Comparison of ENCODE assay signal across 19 cellular contexts in the genomic region with DNA sequence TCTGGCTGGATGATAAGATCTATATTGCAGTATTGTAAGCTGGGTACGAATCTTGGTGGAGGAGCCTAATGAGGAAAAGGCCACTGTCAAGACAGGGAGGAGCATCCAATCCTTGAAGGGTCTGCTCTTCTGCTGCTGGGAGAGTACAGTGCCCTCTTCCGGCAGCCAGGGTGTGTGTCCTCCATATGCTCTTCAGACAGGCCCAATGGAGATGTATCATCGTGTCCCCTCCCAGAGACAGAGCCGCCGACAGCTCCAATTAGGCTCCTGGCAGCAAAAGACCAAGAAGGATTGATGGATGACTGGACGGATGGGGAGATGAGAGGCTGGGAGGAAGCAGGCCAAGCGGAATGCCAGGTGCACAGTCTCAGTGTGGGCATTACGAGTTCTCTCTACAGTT. TPM values are rescaled to one million over a fixed set of nuclear protein-coding genes. Genes with fewer than 3 reads are reported as not detected.
DNase-seq lines count a peak whose midpoint lies in the region; ATAC-seq and TF ChIP-seq lines count a peak whose summit lies in the region.
"Had no signal": no experiment of that assay in that cellular context is flagged by ENCODE, and none has a peak within 500 bp of the region (broad histone marks: within the 10 kb centered on the region; RNA-seq: fewer than 3 reads in every experiment).

No MANE protein-coding gene starts in this region.

- intact Hi-C loops in Panc1 (cut with micrococcal nuclease; ENCODE audit: unreplicated experiment) (no loop called here), heart left ventricle (cut with DNase I) (loop anchor here in 1 of 10 donors (5.0 kb wide), 1 partner anchor 46 kb away; no protein-coding TSS in a partner anchor)

- H3K36me3 ChIP-seq in BE2C = no peaks in the 10 kb centered on the region
- no peaks in the 10 kb centered on the region; the same call in 1 of the 2 replicates for H3K36me3 ChIP-seq in GM23338 (ENCODE audit: insufficient read depth)
- no peaks in the 10 kb centered on the region for H3K36me3 ChIP-seq in Panc1 (ENCODE audit: control insufficient read depth, insufficient read depth, low read length)
- no peaks in the 10 kb centered on the region for H3K36me3 ChIP-seq in kidney epithelial cell (ENCODE audit: control insufficient read depth, insufficient read depth, low read length)
- H3K36me3 ChIP-seq in heart left ventricle = no peaks in the 10 kb centered on the region
- H3K36me3 ChIP-seq: gastroesophageal sphincter, pancreas, spleen had no signal

- 50 to 65% (median 53%) methylated on average over 6 to 8 of the region's 8 CpGs for WGBS in heart left ventricle, 4 donors

- no peak overlapping the region for H3K27ac ChIP-seq in GM23338 (ENCODE audit: low read depth)
- H3K27ac ChIP-seq in Panc1 (ENCODE audit: low read length) = no peak overlapping the region
- H3K27ac ChIP-seq in heart left ventricle = no peak overlapping the region
- H3K27ac ChIP-seq: gastroesophageal sphincter, pancreas, spleen had no signal

- ATAC-seq in GM23338 (no peak), Panc1 (no peak), GM19467 (IDR thresholded peaks at IDR 0.05; ENCODE audit: unreplicated experiment) (no peak), heart left ventricle (no peak)
- ATAC-seq: activated T-cell treated with anti-CD3 and anti-CD28 coated beads, Interleukin-2, amount 50 U/mL, for 4 hours; gastroesophageal sphincter; pancreas; Right ventricle myocardium inferior had no signal

- TF ChIP-seq CTCF in BE2C (IDR thresholded peaks at IDR 0.05; ENCODE audit: low read depth, low read length) (peak; percentile 77), GM23338 (conservative IDR thresholded peaks at IDR 0.05; ENCODE audit: low read depth in 2 of 2) (peak; percentile 29 to 49), Panc1 (IDR thresholded peaks at IDR 0.05) (peak; percentile 42), kidney epithelial cell (IDR thresholded peaks at IDR 0.05; ENCODE audit: insufficient read depth, low read length, poor library complexity, severe bottlenecking) (peak; percentile 37), heart left ventricle (IDR thresholded peaks at IDR 0.05) (no peak)

- H3K36me3 Mint-ChIP-seq in GM23338 (ENCODE audit: low read depth) = peaks cover 54% of the 10 kb centered on the region

- peaks cover 98% of the 10 kb centered on the region for H3K9me3 Mint-ChIP-seq in GM23338

- no peaks in the 10 kb centered on the region for H4K20me1 ChIP-seq in GM23338 (replicated peaks; ENCODE audit: insufficient read depth)

- no peak overlapping the region for H3K4me3 Mint-ChIP-seq in GM23338
- H3K4me3 Mint-ChIP-seq: activated T-cell treated with anti-CD3 and anti-CD28 coated beads, Interleukin-2, amount 50 U/mL, for 4 hours had no signal

- DNase-seq in BE2C = peak; percentile 55
- DNase-seq in GM23338 (ENCODE audit: low spot score) = peak; percentile 17
- no peak for DNase-seq in Panc1 (ENCODE audit: low read depth, low spot score)
- no peak for DNase-seq in kidney epithelial cell (ENCODE audit: low read depth)
- DNase-seq in stimulated activated CD4-positive, alpha-beta T cell treated with anti-CD3 and anti-CD28 coated beads, Interleukin-2, amount 100 ng/mL, for 48 hours = no peak
- DNase-seq in heart left ventricle = no peak
- no peak for DNase-seq in KBM-7
- DNase-seq: activated T-cell treated with anti-CD3 and anti-CD28 coated beads, Interleukin-2, amount 50 U/mL, for 4 hours; pancreas; spleen; T1000 had no signal

- H3K27ac Mint-ChIP-seq in GM23338 = no peak overlapping the region

- H3K9me3 ChIP-seq in BE2C (no peaks in the 10 kb centered on the region), Panc1 (ENCODE audit: control insufficient read depth, insufficient read depth, low read depth, low read length) (no peaks in the 10 kb centered on the region), heart left ventricle (peaks cover 0 to 18% (median 3%) of the 10 kb centered on the region in 12 donors)
- H3K9me3 ChIP-seq: pancreas had no signal

- POLR2A ChIA-PET in Panc1 (lab: Charles Lee) = no interaction called here

- CTCF ChIA-PET in Panc1 (lab: Charles Lee) = no interaction called here

- no peak overlapping the region for H2AFZ ChIP-seq in GM23338

- H3K4me1 ChIP-seq in BE2C (no peaks in the 10 kb centered on the region), GM23338 (ENCODE audit: insufficient read depth) (no peaks in the 10 kb centered on the region), Panc1 (ENCODE audit: control insufficient read depth, insufficient read depth, low read length) (no peaks in the 10 kb centered on the region; the same call in 1 of the 2 replicates), heart left ventricle (no peaks in the 10 kb centered on the region)
- H3K4me1 ChIP-seq: gastroesophageal sphincter, pancreas had no signal

- no peaks in the 10 kb centered on the region for H3K4me1 Mint-ChIP-seq in GM23338

- H3K4me3 ChIP-seq in BE2C (ENCODE audit: low read depth, low read length) (no peak overlapping the region), GM23338 (no peak overlapping the region), Panc1 (ENCODE audit: low read depth in 2 of 2, low read length in 2 of 2) (no peak overlapping the region), kidney epithelial cell (ENCODE audit: low read depth, low read length) (no peak overlapping the region), heart left ventricle (no peak overlapping the region)
- H3K4me3 ChIP-seq: gastroesophageal sphincter, pancreas, spleen had no signal

- H3K27me3 ChIP-seq in BE2C = no peaks in the 10 kb centered on the region; the same call in 1 of the 2 replicates
- no peaks in the 10 kb centered on the region for H3K27me3 ChIP-seq in GM23338 (ENCODE audit: insufficient read depth)
- peaks cover 8% of the 10 kb centered on the region; the same call in 1 of the 2 replicates for H3K27me3 ChIP-seq in Panc1 (ENCODE audit: control insufficient read depth, insufficient read depth, low read length)
- no peaks in the 10 kb centered on the region for H3K27me3 ChIP-seq in kidney epithelial cell (ENCODE audit: control insufficient read depth, insufficient read depth, low read length)
- peaks cover 0 to 5% (median 0%) of the 10 kb centered on the region in 9 donors for H3K27me3 ChIP-seq in heart left ventricle
- H3K27me3 ChIP-seq: pancreas had no signal

- no peak for TF ChIP-seq POLR2A in heart left ventricle (IDR thresholded peaks at IDR 0.05)

- H3F3A ChIP-seq in GM23338 (replicated peaks; ENCODE audit: low read depth) = no peaks in the 10 kb centered on the region

- no TSS peak for BruUV-seq in Panc1 (replicated peaks; lab: Mats Ljungman, UMichigan)

- in situ Hi-C loops in Panc1 (cut with HindIII; ENCODE audit: low pct_unique_long_range_greater_than_20kb, low sequenced_read_pairs) (no loop called here), KBM-7 (cut with MboI; ENCODE audit: low pct_unique_long_range_greater_than_20kb, low sequenced_read_pairs) (no loop called here)

- H3K27me3 Mint-ChIP-seq in GM23338 (ENCODE audit: insufficient read depth, low read depth, poor library complexity) = peaks cover 4% of the 10 kb centered on the region

- no peak overlapping the region for H3K4me2 ChIP-seq in GM23338

- H3K9me2 ChIP-seq in GM23338 (ENCODE audit: insufficient read depth) = no peaks in the 10 kb centered on the region

- no peaks in the 10 kb centered on the region for H3K79me2 ChIP-seq in GM23338 (replicated peaks; ENCODE audit: insufficient read depth)

TF ChIP-seq in GM23338, 12 proteins besides CTCF, POLR2A, EP300 and RAD21:
- TF ChIP-seq, protein P1, sequence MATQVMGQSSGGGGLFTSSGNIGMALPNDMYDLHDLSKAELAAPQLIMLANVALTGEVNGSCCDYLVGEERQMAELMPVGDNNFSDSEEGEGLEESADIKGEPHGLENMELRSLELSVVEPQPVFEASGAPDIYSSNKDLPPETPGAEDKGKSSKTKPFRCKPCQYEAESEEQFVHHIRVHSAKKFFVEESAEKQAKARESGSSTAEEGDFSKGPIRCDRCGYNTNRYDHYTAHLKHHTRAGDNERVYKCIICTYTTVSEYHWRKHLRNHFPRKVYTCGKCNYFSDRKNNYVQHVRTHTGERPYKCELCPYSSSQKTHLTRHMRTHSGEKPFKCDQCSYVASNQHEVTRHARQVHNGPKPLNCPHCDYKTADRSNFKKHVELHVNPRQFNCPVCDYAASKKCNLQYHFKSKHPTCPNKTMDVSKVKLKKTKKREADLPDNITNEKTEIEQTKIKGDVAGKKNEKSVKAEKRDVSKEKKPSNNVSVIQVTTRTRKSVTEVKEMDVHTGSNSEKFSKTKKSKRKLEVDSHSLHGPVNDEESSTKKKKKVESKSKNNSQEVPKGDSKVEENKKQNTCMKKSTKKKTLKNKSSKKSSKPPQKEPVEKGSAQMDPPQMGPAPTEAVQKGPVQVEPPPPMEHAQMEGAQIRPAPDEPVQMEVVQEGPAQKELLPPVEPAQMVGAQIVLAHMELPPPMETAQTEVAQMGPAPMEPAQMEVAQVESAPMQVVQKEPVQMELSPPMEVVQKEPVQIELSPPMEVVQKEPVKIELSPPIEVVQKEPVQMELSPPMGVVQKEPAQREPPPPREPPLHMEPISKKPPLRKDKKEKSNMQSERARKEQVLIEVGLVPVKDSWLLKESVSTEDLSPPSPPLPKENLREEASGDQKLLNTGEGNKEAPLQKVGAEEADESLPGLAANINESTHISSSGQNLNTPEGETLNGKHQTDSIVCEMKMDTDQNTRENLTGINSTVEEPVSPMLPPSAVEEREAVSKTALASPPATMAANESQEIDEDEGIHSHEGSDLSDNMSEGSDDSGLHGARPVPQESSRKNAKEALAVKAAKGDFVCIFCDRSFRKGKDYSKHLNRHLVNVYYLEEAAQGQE (IDR thresholded peaks at IDR 0.05; ENCODE audit: unreplicated experiment) = no peak
- no peak for TF ChIP-seq NANOG (IDR thresholded peaks at IDR 0.05; ENCODE audit: borderline replicate concordance)
- no peak for TF ChIP-seq CREB1 (CRISPR knock-in tag; IDR thresholded peaks at IDR 0.05; ENCODE audit: low read depth)
- no peak for TF ChIP-seq ZNF114 (CRISPR knock-in tag; IDR thresholded peaks at IDR 0.05)

RNA-seq across cellular contexts. Expression of a gene that starts 51.6 kb away (rescaled TPM):
- not detected for polyA plus RNA-seq in BE2C (2012; ENCODE audit: insufficient read depth, insufficient read length, low read depth)
- total RNA-seq in GM23338 (2014; rRNA removed; shearing (Covaris generic)) = not detected in 2 replicates
- polyA plus RNA-seq in GM23338 (2016; fragmentation: Nextera tagmentation; extraction: Ambion mirVana) (not detected in 2 replicates), heart left ventricle (not detected)
- total RNA-seq in Panc1 (2021; ENCODE audit: unreplicated experiment) (not detected), kidney epithelial cell (0.08 and 0.27 TPM in 2 replicates), heart left ventricle (not detected)
- polyA plus RNA-seq in Panc1 (2012; ENCODE audit: insufficient read length) = 0.07 TPM
- total RNA-seq: activated T-cell treated with anti-CD3 and anti-CD28 coated beads, Interleukin-2, amount 50 U/mL, for 4 hours; chondrocyte; endothelial cell of umbilical vein; gastroesophageal sphincter; mononuclear cell; pancreas; Right ventricle myocardium inferior; subcutaneous adipose tissue had no signal
- polyA plus RNA-seq: BJ, endothelial cell of umbilical vein, pancreas had no signal

Comparison
In these comparisons a context has a peak if more than half of its experiments do, and no peak if none do; other contexts are left out.
1. DNase-seq: peak in BE2C (single experiment) and GM23338 (single experiment); none in Panc1 (single experiment), kidney epithelial cell (single experiment), stimulated activated CD4-positive, alpha-beta T cell treated with anti-CD3 and anti-CD28 coated beads, Interleukin-2, amount 100 ng/mL, for 48 hours (0 of 2), heart left ventricle (0 of 5) and KBM-7 (single experiment).
2. CTCF ChIP-seq: peak in BE2C (single experiment), GM23338 (2 of 2), Panc1 (single experiment) and kidney epithelial cell (single experiment); none in heart left ventricle (0 of 12).